Comparison of ENCODE assay signal across 8 cellular contexts in the genomic region with DNA sequence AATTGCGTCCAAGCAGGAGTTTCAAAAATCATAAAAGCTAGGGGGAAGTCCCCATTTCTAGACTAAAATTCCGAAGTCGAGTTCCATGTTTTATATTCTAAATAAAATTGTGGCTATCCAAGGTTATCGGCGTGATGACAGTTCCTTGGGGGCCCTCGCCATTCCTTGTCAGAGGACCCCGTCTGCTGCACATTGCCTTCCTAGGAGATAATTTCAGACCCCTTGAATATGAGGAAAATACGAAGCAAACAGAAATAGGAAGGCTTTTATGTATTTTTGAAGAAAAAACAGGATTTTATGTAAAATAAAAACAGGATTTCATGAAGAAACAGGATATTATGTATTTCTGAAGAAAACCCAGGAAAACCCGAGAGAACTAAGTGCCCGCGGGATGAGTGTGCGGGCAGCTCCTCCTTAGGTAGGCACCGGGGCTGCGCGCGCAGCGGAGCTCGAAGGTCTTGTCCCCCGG. TPM values are rescaled to one million over a fixed set of nuclear protein-coding genes. Genes with fewer than 3 reads are reported as not detected.
DNase-seq lines count a peak whose midpoint lies in the region; ATAC-seq and TF ChIP-seq lines count a peak whose summit lies in the region.

No MANE protein-coding gene starts in this region.

- CTCF ChIA-PET in SK-N-SH (lab: Yijun Ruan, JAX) = interaction anchor here (0.6 to 1.5 kb wide), 5 partner anchors 29 to 740 kb away, joined by 3 to 4 read pairs (median 3); a partner anchor contains a TSS

- H3K36me3 ChIP-seq in GM23248 (ENCODE audit: low read depth) (no peaks in the 10 kb centered on the region), SK-N-SH (replicated peaks in 1 of 2; ENCODE audit: control insufficient read depth in 1 of 2, insufficient read depth in 2 of 2, low read length in 1 of 2) (peaks cover 0 to 5% of the 10 kb centered on the region in 2 experiments), psoas muscle (ENCODE audit: insufficient read depth in 1 of 2, low read depth in 1 of 2) (no peaks in the 10 kb centered on the region)

- intact Hi-C loops in psoas muscle (cut with DNase I) = loop anchor here in 1 of 2 donors (5.0 kb wide), 1 partner anchor 38 kb away; no protein-coding TSS in a partner anchor

- H3K4me1 ChIP-seq in GM23248 (ENCODE audit: insufficient read depth) (peaks cover 37% of the 10 kb centered on the region), SK-N-SH (ENCODE audit: control insufficient read depth in 1 of 2, insufficient read depth in 2 of 2, low read depth in 1 of 2, low read length in 1 of 2) (peaks cover 17 to 21% of the 10 kb centered on the region in 2 experiments; a peak in 3 of 4 replicates), psoas muscle (peaks cover 46% of the 10 kb centered on the region)

- H3K27ac ChIP-seq in GM23248 (peak overlapping the region; percentile 99), SK-N-SH (ENCODE audit: low read depth in 2 of 2, low read length in 1 of 2) (peak overlapping the region; percentile 72 to 82), psoas muscle (peak overlapping the region; percentile 88)

- TF ChIP-seq RAD21 in SK-N-SH (IDR thresholded peaks at IDR 0.05; ENCODE audit: low read length) = no peak

- H3K9me3 ChIP-seq in GM23248 (ENCODE audit: low read depth) (no peaks in the 10 kb centered on the region), SK-N-SH (no peaks in the 10 kb centered on the region), psoas muscle (no peaks in the 10 kb centered on the region)

- TF ChIP-seq EP300 in SK-N-SH (IDR thresholded peaks at IDR 0.05; ENCODE audit: borderline replicate concordance in 1 of 2, low read depth in 1 of 2, low read length in 1 of 2) = no peak

- no peaks in the 10 kb centered on the region for H3K27me3 ChIP-seq in GM23248 (replicated peaks; ENCODE audit: insufficient read depth)
- no peaks in the 10 kb centered on the region for H3K27me3 ChIP-seq in SK-N-SH (ENCODE audit: insufficient read depth)
- H3K27me3 ChIP-seq in psoas muscle (ENCODE audit: insufficient read depth in 3 of 3, low read length in 2 of 3) = no peaks in the 10 kb centered on the region

- H3K79me2 ChIP-seq in GM23248 (ENCODE audit: insufficient read depth) = peaks cover 64% of the 10 kb centered on the region
- H3K79me2 ChIP-seq in SK-N-SH (ENCODE audit: insufficient read depth) = peaks cover 75% of the 10 kb centered on the region

- no peak for TF ChIP-seq CTCF in SK-N-SH (IDR thresholded peaks at IDR 0.05)
- no peak for TF ChIP-seq CTCF in psoas muscle (IDR thresholded peaks at IDR 0.05)

- WGBS in GM23248 (ENCODE audit: low coverage in 1 of 2, low lambda C conversion rate in 2 of 2, missing lambda C conversion rate in 2 of 2), 2 experiments = 10 to 13% methylated on average over 19 of the region's 19 CpGs
- WGBS in SK-N-SH (ENCODE audit: low lambda C conversion rate) = 50% methylated on average over 13 of the region's 19 CpGs
- 21 to 25% (median 21%) methylated on average over 19 of the region's 19 CpGs for WGBS in psoas muscle, 3 donors

- ATAC-seq in psoas muscle (no peak), GM18868 (IDR thresholded peaks at IDR 0.05; ENCODE audit: unreplicated experiment) (no peak), GM18861 (IDR thresholded peaks at IDR 0.05; ENCODE audit: unreplicated experiment) (no peak), HG02763 (IDR thresholded peaks at IDR 0.05; ENCODE audit: unreplicated experiment) (no peak)

- POLR2A ChIA-PET in SK-N-SH (lab: Yijun Ruan, JAX) = interaction anchor here (1.0 to 1.5 kb wide), 3 partner anchors 29 to 65 kb away, joined by 3 to 8 read pairs (median 3); a partner anchor contains a TSS

- peak overlapping the region; percentile 100 for H3K4me3 ChIP-seq in GM23248
- peak overlapping the region; percentile 74 to 80 for H3K4me3 ChIP-seq in SK-N-SH (ENCODE audit: low read depth in 2 of 2, low read length in 1 of 2)
- peak overlapping the region; percentile 85 for H3K4me3 ChIP-seq in psoas muscle

- H3F3A ChIP-seq in GM23248 (ENCODE audit: insufficient read depth) (peaks cover 12% of the 10 kb centered on the region), SK-N-SH (replicated peaks; ENCODE audit: insufficient read depth) (peaks cover 16% of the 10 kb centered on the region)

- peak overlapping the region; percentile 100 for H3K9ac ChIP-seq in GM23248
- H3K9ac ChIP-seq in SK-N-SH = peak overlapping the region; percentile 79; the same call in 1 of the 2 replicates

- DNase-seq in GM23248 (peak; percentile 14), SK-N-SH (no peak), fibroblast of peridontal ligament (ENCODE audit: extremely low read depth) (peak; percentile 16), psoas muscle (no peak), NCI-H187 (lab: John Stamatoyannopoulos, UW) (no peak)

- H2AFZ ChIP-seq in GM23248 (peak overlapping the region; percentile 100), SK-N-SH (ENCODE audit: low read depth) (peak overlapping the region; percentile 78)

- no peaks in the 10 kb centered on the region; the same call in 1 of the 2 replicates for H4K20me1 ChIP-seq in GM23248 (ENCODE audit: insufficient read depth)
- peaks cover 38% of the 10 kb centered on the region for H4K20me1 ChIP-seq in SK-N-SH (ENCODE audit: insufficient read depth)

- in situ Hi-C loops in GM23248 (cut with MboI) = no loop called here

- H3K4me2 ChIP-seq in GM23248 (ENCODE audit: unreplicated experiment) (peak overlapping the region; percentile 100), SK-N-SH (peak overlapping the region; percentile 56)

- no peaks in the 10 kb centered on the region for H3K9me2 ChIP-seq in GM23248 (ENCODE audit: insufficient read depth)
- no peaks in the 10 kb centered on the region for H3K9me2 ChIP-seq in SK-N-SH

TF ChIP-seq in SK-N-SH, 30 proteins besides CTCF, POLR2A, EP300 and RAD21:
- TF ChIP-seq SIN3A (IDR thresholded peaks at IDR 0.05; ENCODE audit: borderline replicate concordance, low read depth, low read length) (no peak), GATA2 (CRISPR knock-in tag; IDR thresholded peaks at IDR 0.05) (no peak), MEF2A (IDR thresholded peaks at IDR 0.05; ENCODE audit: borderline replicate concordance, low read depth) (no peak), YY1 (IDR thresholded peaks at IDR 0.05; ENCODE audit: low read depth) (no peak), GABPA (IDR thresholded peaks at IDR 0.05; ENCODE audit: low read depth) (no peak), NFIC (IDR thresholded peaks at IDR 0.05; ENCODE audit: borderline replicate concordance) (no peak), RXRA (IDR thresholded peaks at IDR 0.05; ENCODE audit: borderline replicate concordance, low read depth) (no peak), CHD2 (IDR thresholded peaks at IDR 0.05; ENCODE audit: low read length, partially characterized antibody) (no peak), SMC3 (IDR thresholded peaks at IDR 0.05; ENCODE audit: low read depth, low read length) (no peak), NRF1 (IDR thresholded peaks at IDR 0.05; ENCODE audit: low read depth, low read length) (no peak), MXI1 (IDR thresholded peaks at IDR 0.05; ENCODE audit: low read depth, low read length) (no peak), TCF12 (IDR thresholded peaks at IDR 0.05) (no peak), TEAD4 (IDR thresholded peaks at IDR 0.05; ENCODE audit: borderline replicate concordance, insufficient read depth) (no peak)
- TF ChIP-seq, protein P1, sequence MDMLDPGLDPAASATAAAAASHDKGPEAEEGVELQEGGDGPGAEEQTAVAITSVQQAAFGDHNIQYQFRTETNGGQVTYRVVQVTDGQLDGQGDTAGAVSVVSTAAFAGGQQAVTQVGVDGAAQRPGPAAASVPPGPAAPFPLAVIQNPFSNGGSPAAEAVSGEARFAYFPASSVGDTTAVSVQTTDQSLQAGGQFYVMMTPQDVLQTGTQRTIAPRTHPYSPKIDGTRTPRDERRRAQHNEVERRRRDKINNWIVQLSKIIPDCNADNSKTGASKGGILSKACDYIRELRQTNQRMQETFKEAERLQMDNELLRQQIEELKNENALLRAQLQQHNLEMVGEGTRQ (IDR thresholded peaks at IDR 0.05; ENCODE audit: borderline replicate concordance, low read depth, low read length) = no peak
TF ChIP-seq in SK-N-SH: peak in this region for 0.

RNA-seq across cellular contexts. Expression of a gene that starts 0.5 kb away (rescaled TPM):
- 5.6 and 9.4 TPM in 2 replicates for total RNA-seq in GM23248 (2014; rRNA removed; shearing (Covaris generic))
- 17.7 and 17.9 TPM in 2 replicates for polyA plus RNA-seq in GM23248 (2016; fragmentation: Nextera tagmentation; extraction: Ambion mirVana)
- polyA plus RNA-seq in SK-N-SH (2012; rRNA removed) = 5.7 and 6.4 TPM in 2 replicates
- polyA plus RNA-seq in SK-N-SH (2012; cell fraction: cytosol; rRNA removed) = 8.2 and 18.3 TPM in 2 replicates
- 2.0 and 5.1 TPM in 2 replicates for polyA plus RNA-seq in SK-N-SH (2012; cell fraction: nucleus; rRNA removed)
- 10 to 100 TPM; 13.5 to 22.5 (median 17.6) TPM for total RNA-seq in psoas muscle
- 1 to 10 TPM; 4.0 to 8.1 (median 4.2) TPM for polyA plus RNA-seq in psoas muscle

RNA-seq across cellular contexts. Expression of a gene that starts 1.4 kb away (rescaled TPM):
- 18.6 and 28.4 TPM in 2 replicates for total RNA-seq in GM23248 (2014; rRNA removed; shearing (Covaris generic))
- polyA plus RNA-seq in GM23248 (2016; fragmentation: Nextera tagmentation; extraction: Ambion mirVana) = 81.1 and 81.2 TPM in 2 replicates
- polyA plus RNA-seq in SK-N-SH (2012; rRNA removed) = 34.7 and 35.6 TPM in 2 replicates
- polyA plus RNA-seq in SK-N-SH (2012; cell fraction: cytosol; rRNA removed) = 50.4 and 59.5 TPM in 2 replicates
- polyA plus RNA-seq in SK-N-SH (2012; cell fraction: nucleus; rRNA removed) = 20.1 and 20.2 TPM in 2 replicates
- 1 to 10 TPM; 2.1 to 4.4 (median 2.9) TPM for total RNA-seq in psoas muscle
- polyA plus RNA-seq in psoas muscle = 1 to 10 TPM; 2.5 to 5.6 (median 5.1) TPM

RNA-seq across cellular contexts. Expression of a gene that starts 28.6 kb away (rescaled TPM):
- 0.97 and 1.9 TPM in 2 replicates for total RNA-seq in GM23248 (2014; rRNA removed; shearing (Covaris generic))
- polyA plus RNA-seq in GM23248 (2016; fragmentation: Nextera tagmentation; extraction: Ambion mirVana) (1.3 and 1.6 TPM in 2 replicates), SK-N-SH (2012; rRNA removed) (5.3 and 10.8 TPM in 2 replicates), psoas muscle (1 to 10 TPM in 1 of 3 donors, under 1 TPM in 2; 0.34 to 1.5 (median 0.72) TPM)
- 1.8 TPM in 2 replicates for polyA plus RNA-seq in SK-N-SH (2012; cell fraction: cytosol; rRNA removed)
- 21.4 and 54.0 TPM in 2 replicates for polyA plus RNA-seq in SK-N-SH (2012; cell fraction: nucleus; rRNA removed)
- total RNA-seq in psoas muscle = 1 to 10 TPM; 1.2 to 1.8 (median 1.4) TPM

RNA-seq across cellular contexts. Expression of a gene that starts 28.8 kb away (rescaled TPM):
- total RNA-seq in GM23248 (2014; rRNA removed; shearing (Covaris generic)) = 48.8 and 50.0 TPM in 2 replicates
- polyA plus RNA-seq in GM23248 (2016; fragmentation: Nextera tagmentation; extraction: Ambion mirVana) (64.3 and 64.7 TPM in 2 replicates), SK-N-SH (2012; rRNA removed) (35.7 and 44.3 TPM in 2 replicates), psoas muscle (100 to 1,000 TPM in 1 of 3 donors, 10 to 100 TPM in 2; 73.0 to 106 (median 84.1) TPM)
- polyA plus RNA-seq in SK-N-SH (2012; cell fraction: cytosol; rRNA removed) = 42.6 and 44.6 TPM in 2 replicates
- 38.9 and 48.6 TPM in 2 replicates for polyA plus RNA-seq in SK-N-SH (2012; cell fraction: nucleus; rRNA removed)
- 10 to 100 TPM; 53.1 to 96.2 (median 84.8) TPM for total RNA-seq in psoas muscle

Comparison
In these comparisons a context has a peak if more than half of its experiments do, and no peak if none do; other contexts are left out.
1. DNase-seq: peak in GM23248 (single experiment) and fibroblast of peridontal ligament (single experiment); none in SK-N-SH (single experiment), psoas muscle (0 of 2) and NCI-H187 (0 of 2).
2. Peak in every context shown above with its lines, with median percentiles within 50 percentile points of each other: H3K27ac ChIP-seq and H3K4me3 ChIP-seq.